ENCODE assay signal across 10 cellular contexts in the genomic region with DNA sequence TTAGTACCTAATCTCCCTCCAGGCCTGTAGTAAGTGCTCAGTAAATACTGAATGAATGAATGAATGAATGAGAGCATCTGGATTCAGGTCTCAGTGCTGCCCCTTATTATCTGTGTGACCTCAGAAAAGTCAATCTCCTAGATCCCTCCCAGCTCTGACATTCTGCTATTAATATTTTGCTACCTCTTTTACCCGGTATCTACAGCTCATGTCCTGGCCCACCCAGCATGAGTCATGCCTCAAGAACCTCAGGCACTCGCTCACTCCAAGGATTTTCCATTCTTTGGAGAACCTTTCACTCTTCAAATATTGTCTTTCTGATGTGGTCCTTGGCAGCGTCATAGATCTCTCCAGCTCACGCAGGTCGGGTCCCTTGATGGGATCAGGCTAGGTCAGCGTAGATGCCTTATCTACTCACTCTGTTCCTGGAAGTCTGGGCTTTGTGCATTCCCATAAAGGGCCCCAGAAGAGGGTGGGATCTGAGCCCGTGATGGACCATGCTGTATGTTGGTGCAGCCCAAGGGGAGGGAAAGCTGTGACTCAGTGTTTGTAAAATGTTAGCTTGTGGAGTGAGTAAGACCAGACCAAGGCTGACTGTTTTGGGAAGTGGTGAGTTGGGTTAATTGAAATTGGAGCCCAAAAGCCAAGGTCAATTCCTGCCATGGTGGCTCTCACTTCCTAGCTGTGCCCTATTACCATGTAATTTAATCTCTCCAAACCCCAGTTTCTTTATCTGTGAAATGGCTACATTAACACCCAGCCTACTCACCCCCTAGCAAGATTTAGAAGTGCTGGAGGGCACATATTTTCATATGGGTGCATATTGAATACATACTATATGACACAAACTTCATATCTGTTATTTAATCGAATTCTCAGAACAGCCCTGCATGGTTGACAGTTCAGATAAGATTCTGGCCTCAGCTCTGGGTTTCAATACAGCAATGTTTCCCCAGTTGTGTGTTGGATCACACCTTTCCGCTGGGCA.
A peak's percentile ranks its signal among the peaks of the same experiment; 100 is the strongest.
DNase-seq lines count a peak whose midpoint lies in the region; ATAC-seq and TF ChIP-seq lines count a peak whose summit lies in the region.
"Had no signal": no experiment of that assay in that cellular context is flagged by ENCODE, and none has a peak within 500 bp of the region (broad histone marks: within the 10 kb centered on the region; RNA-seq: fewer than 3 reads in every experiment).

No MANE protein-coding gene starts in this region.

- DNase-seq in EH (ENCODE audit: low read depth) (peak; percentile 100), SK-N-SH (peak; percentile 5), foreskin melanocyte (peak; percentile 29), pulmonary artery endothelial cell (ENCODE audit: low read depth, low spot score) (peak; percentile 98), NCI-H748 treated with DMSO at 0.1 percent for 48 hours (lab: John Stamatoyannopoulos, UW) (no peak)
- DNase-seq in naive thymus-derived CD8-positive, alpha-beta T cell: no peak
- DNase-seq in activated CD4-positive, alpha-beta T cell treated with anti-CD3 and anti-CD28 coated beads, Interleukin-2, amount 50 U/mL, for 48 hours: no peak
- DNase-seq: activated B cell treated with CpG ODN at 0.5 μM for 24 hours had no signal

- peak; percentile 30 to 97; a peak in 3 of 4 replicates for TF ChIP-seq EP300 in SK-N-SH (IDR thresholded peaks at IDR 0.05; ENCODE audit: borderline replicate concordance in 1 of 2, low read depth in 1 of 2, low read length in 1 of 2)

- no peak for ATAC-seq in naive thymus-derived CD8-positive, alpha-beta T cell
- ATAC-seq in GM18498 (IDR thresholded peaks at IDR 0.05; ENCODE audit: unreplicated experiment): no peak

- POLR2A ChIA-PET in SK-N-SH (lab: Yijun Ruan, JAX): no interaction called here
- POLR2A ChIA-PET in naive thymus-derived CD8-positive, alpha-beta T cell (lab: Charles Lee): no interaction called here

- no peaks in the 10 kb centered on the region for H3K27me3 ChIP-seq in SK-N-SH (ENCODE audit: insufficient read depth)

- peak overlapping the region; percentile 64 to 92; a peak in 3 of 4 replicates for H3K27ac ChIP-seq in SK-N-SH (ENCODE audit: low read depth in 2 of 2, low read length in 1 of 2)
- H3K27ac ChIP-seq: HL-60 had no signal

- peaks cover 9 to 22% of the 10 kb centered on the region in 2 experiments; a peak in 3 of 4 replicates for H3K4me1 ChIP-seq in SK-N-SH (ENCODE audit: control insufficient read depth in 1 of 2, insufficient read depth in 2 of 2, low read depth in 1 of 2, low read length in 1 of 2)

- no peak overlapping the region for H2AFZ ChIP-seq in SK-N-SH (ENCODE audit: low read depth)

- H3K27me3 Mint-ChIP-seq in naive thymus-derived CD8-positive, alpha-beta T cell: peaks cover 19 to 54% (median 28%) of the 10 kb centered on the region in 5 donors

- H3F3A ChIP-seq in SK-N-SH (replicated peaks; ENCODE audit: insufficient read depth): peaks cover 10% of the 10 kb centered on the region

- peaks cover 0 to 11% (median 0%) of the 10 kb centered on the region in 3 donors for H3K36me3 Mint-ChIP-seq in naive thymus-derived CD8-positive, alpha-beta T cell

- H3K79me2 ChIP-seq in SK-N-SH (ENCODE audit: insufficient read depth): no peaks in the 10 kb centered on the region

- H3K9ac ChIP-seq in SK-N-SH: peak overlapping the region; percentile 38; the same call in 1 of the 2 replicates

- peak overlapping the region in 1 of 10 donors; percentile 60 for H3K27ac Mint-ChIP-seq in naive thymus-derived CD8-positive, alpha-beta T cell
- H3K27ac Mint-ChIP-seq: activated B cell treated with CpG ODN at 0.5 μM for 24 hours had no signal

- peak overlapping the region; percentile 55 for H3K4me2 ChIP-seq in SK-N-SH

- H4K20me1 ChIP-seq in SK-N-SH (ENCODE audit: insufficient read depth): no peaks in the 10 kb centered on the region

- no peak overlapping the region for H3K4me3 ChIP-seq in SK-N-SH (ENCODE audit: low read depth in 2 of 2, low read length in 1 of 2)

- no peaks in the 10 kb centered on the region for H3K9me3 ChIP-seq in SK-N-SH

- H3K4me3 Mint-ChIP-seq in naive thymus-derived CD8-positive, alpha-beta T cell: no peak overlapping the region
- H3K4me3 Mint-ChIP-seq: activated B cell treated with CpG ODN at 0.5 μM for 24 hours had no signal

- CTCF ChIA-PET in SK-N-SH (lab: Yijun Ruan, JAX): interaction anchor here (1.3 kb wide), 2 partner anchors 9 to 11 kb away, joined by 3 to 4 read pairs; no protein-coding TSS in a partner anchor

- H3K4me1 Mint-ChIP-seq in naive thymus-derived CD8-positive, alpha-beta T cell: no peaks in the 10 kb centered on the region
- H3K4me1 Mint-ChIP-seq: activated B cell treated with CpG ODN at 0.5 μM for 24 hours had no signal

- WGBS in SK-N-SH (ENCODE audit: low lambda C conversion rate): 26% methylated on average over 9 of the region's 9 CpGs

- no peak for TF ChIP-seq CTCF in SK-N-SH (IDR thresholded peaks at IDR 0.05)

- H3K36me3 ChIP-seq in SK-N-SH (replicated peaks in 1 of 2; ENCODE audit: control insufficient read depth in 1 of 2, insufficient read depth in 2 of 2, low read length in 1 of 2): no peaks in the 10 kb centered on the region

- no peaks in the 10 kb centered on the region for H3K9me2 ChIP-seq in SK-N-SH

- no peak for TF ChIP-seq RAD21 in SK-N-SH (IDR thresholded peaks at IDR 0.05; ENCODE audit: low read length)

- peaks cover 0 to 10% (median 0%) of the 10 kb centered on the region in 9 donors for H3K9me3 Mint-ChIP-seq in naive thymus-derived CD8-positive, alpha-beta T cell
- H3K9me3 Mint-ChIP-seq: activated B cell treated with CpG ODN at 0.5 μM for 24 hours had no signal

TF ChIP-seq in SK-N-SH, 30 proteins besides CTCF, POLR2A, EP300 and RAD21 (continues in another document):
- TF ChIP-seq ELF1 (IDR thresholded peaks at IDR 0.05): peak; percentile 60
- TF ChIP-seq, protein P1, sequence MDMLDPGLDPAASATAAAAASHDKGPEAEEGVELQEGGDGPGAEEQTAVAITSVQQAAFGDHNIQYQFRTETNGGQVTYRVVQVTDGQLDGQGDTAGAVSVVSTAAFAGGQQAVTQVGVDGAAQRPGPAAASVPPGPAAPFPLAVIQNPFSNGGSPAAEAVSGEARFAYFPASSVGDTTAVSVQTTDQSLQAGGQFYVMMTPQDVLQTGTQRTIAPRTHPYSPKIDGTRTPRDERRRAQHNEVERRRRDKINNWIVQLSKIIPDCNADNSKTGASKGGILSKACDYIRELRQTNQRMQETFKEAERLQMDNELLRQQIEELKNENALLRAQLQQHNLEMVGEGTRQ (IDR thresholded peaks at IDR 0.05; ENCODE audit: borderline replicate concordance, low read depth, low read length): no peak
- peak; percentile 95 for TF ChIP-seq NFIC (IDR thresholded peaks at IDR 0.05; ENCODE audit: borderline replicate concordance)
- no peak for TF ChIP-seq POLR2AphosphoS5 (IDR thresholded peaks at IDR 0.05; ENCODE audit: low read depth, low read length)
- no peak for TF ChIP-seq CHD2 (IDR thresholded peaks at IDR 0.05; ENCODE audit: low read length, partially characterized antibody)
- peak; percentile 91 for TF ChIP-seq FOXM1 (IDR thresholded peaks at IDR 0.05; ENCODE audit: low read depth)
- no peak for TF ChIP-seq TAF1 (IDR thresholded peaks at IDR 0.05; ENCODE audit: borderline replicate concordance, low read depth, low read length)
- TF ChIP-seq SIN3A (IDR thresholded peaks at IDR 0.05; ENCODE audit: borderline replicate concordance, low read depth, low read length): no peak; the same call in 1 of the 2 replicates
- TF ChIP-seq TCF12 (IDR thresholded peaks at IDR 0.05): peak; percentile 95
- no peak for TF ChIP-seq GABPA (IDR thresholded peaks at IDR 0.05; ENCODE audit: low read depth)
- no peak for TF ChIP-seq EZH2phosphoT487 (IDR thresholded peaks at IDR 0.05; ENCODE audit: borderline replicate concordance, low read depth)
- TF ChIP-seq YY1 (IDR thresholded peaks at IDR 0.05; ENCODE audit: low read depth): no peak
- peak; percentile 99 for TF ChIP-seq TEAD4 (IDR thresholded peaks at IDR 0.05; ENCODE audit: borderline replicate concordance, insufficient read depth)
- no peak for TF ChIP-seq FOXJ3 (CRISPR knock-in tag; IDR thresholded peaks at IDR 0.05)
- TF ChIP-seq RXRA (IDR thresholded peaks at IDR 0.05; ENCODE audit: borderline replicate concordance, low read depth): peak; percentile 99
- no peak for TF ChIP-seq RFX5 (IDR thresholded peaks at IDR 0.05; ENCODE audit: low read length)
- peak; percentile 84 for TF ChIP-seq FOSL2 (IDR thresholded peaks at IDR 0.05; ENCODE audit: borderline replicate concordance, low read depth)
- TF ChIP-seq, protein P2, sequence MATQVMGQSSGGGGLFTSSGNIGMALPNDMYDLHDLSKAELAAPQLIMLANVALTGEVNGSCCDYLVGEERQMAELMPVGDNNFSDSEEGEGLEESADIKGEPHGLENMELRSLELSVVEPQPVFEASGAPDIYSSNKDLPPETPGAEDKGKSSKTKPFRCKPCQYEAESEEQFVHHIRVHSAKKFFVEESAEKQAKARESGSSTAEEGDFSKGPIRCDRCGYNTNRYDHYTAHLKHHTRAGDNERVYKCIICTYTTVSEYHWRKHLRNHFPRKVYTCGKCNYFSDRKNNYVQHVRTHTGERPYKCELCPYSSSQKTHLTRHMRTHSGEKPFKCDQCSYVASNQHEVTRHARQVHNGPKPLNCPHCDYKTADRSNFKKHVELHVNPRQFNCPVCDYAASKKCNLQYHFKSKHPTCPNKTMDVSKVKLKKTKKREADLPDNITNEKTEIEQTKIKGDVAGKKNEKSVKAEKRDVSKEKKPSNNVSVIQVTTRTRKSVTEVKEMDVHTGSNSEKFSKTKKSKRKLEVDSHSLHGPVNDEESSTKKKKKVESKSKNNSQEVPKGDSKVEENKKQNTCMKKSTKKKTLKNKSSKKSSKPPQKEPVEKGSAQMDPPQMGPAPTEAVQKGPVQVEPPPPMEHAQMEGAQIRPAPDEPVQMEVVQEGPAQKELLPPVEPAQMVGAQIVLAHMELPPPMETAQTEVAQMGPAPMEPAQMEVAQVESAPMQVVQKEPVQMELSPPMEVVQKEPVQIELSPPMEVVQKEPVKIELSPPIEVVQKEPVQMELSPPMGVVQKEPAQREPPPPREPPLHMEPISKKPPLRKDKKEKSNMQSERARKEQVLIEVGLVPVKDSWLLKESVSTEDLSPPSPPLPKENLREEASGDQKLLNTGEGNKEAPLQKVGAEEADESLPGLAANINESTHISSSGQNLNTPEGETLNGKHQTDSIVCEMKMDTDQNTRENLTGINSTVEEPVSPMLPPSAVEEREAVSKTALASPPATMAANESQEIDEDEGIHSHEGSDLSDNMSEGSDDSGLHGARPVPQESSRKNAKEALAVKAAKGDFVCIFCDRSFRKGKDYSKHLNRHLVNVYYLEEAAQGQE (IDR thresholded peaks at IDR 0.05; ENCODE audit: low read depth, low read length): 0 out of 2 replicates have a peak, but pooled peaks have one; percentile 32
- TF ChIP-seq, protein P3, sequence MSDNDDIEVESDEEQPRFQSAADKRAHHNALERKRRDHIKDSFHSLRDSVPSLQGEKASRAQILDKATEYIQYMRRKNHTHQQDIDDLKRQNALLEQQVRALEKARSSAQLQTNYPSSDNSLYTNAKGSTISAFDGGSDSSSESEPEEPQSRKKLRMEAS (IDR thresholded peaks at IDR 0.05; ENCODE audit: low read depth): peak; percentile 67; the same call in 1 of the 2 replicates

Comparison
In these comparisons a context has a peak if more than half of its experiments do, and no peak if none do; other contexts are left out.
1. DNase-seq: peak in EH (single experiment), SK-N-SH (single experiment), foreskin melanocyte (single experiment) and pulmonary artery endothelial cell (single experiment); none in NCI-H748 treated with DMSO at 0.1 percent for 48 hours (single experiment), naive thymus-derived CD8-positive, alpha-beta T cell (0 of 10) and activated CD4-positive, alpha-beta T cell treated with anti-CD3 and anti-CD28 coated beads, Interleukin-2, amount 50 U/mL, for 48 hours (0 of 2).